In genomic region chr6:123962508-123962907, GRCh38 we compare ENCODE assay signal across 12 cellular contexts.
DNase-seq lines count a peak whose midpoint lies in the region; ATAC-seq and TF ChIP-seq lines count a peak whose summit lies in the region.
"Had no signal": no experiment of that assay in that cellular context is flagged by ENCODE, and none has a peak within 500 bp of the region (broad histone marks: within the 10 kb centered on the region; RNA-seq: fewer than 3 reads in every experiment).

No MANE protein-coding gene starts in this region.

- no peaks in the 10 kb centered on the region for H3K36me3 ChIP-seq in lung (ENCODE audit: control insufficient read depth in 2 of 2, insufficient read depth in 2 of 2, low read length in 2 of 2)

- H3K4me1 ChIP-seq in lung (ENCODE audit: control insufficient read depth in 2 of 2, insufficient read depth in 2 of 2, low read length in 2 of 2) = no peaks in the 10 kb centered on the region

- no peak overlapping the region for H3K27ac ChIP-seq in lung (ENCODE audit: low read depth in 1 of 2, low read length in 1 of 2)

- WGBS in lung, 2 donors = 64 to 72% methylated on average over 11 of the region's 11 CpGs

- H3K9me3 ChIP-seq in lung (ENCODE audit: control insufficient read depth in 2 of 2, insufficient read depth in 1 of 2, low read length in 1 of 2) = no peaks in the 10 kb centered on the region

- no peaks in the 10 kb centered on the region for H3K27me3 ChIP-seq in lung (ENCODE audit: control insufficient read depth, insufficient read depth)

- no peak for TF ChIP-seq CTCF in lung (IDR thresholded peaks at IDR 0.05; ENCODE audit: control extremely low read depth, extremely low read depth)

- H3K4me3 ChIP-seq in lung = no peak overlapping the region

- ATAC-seq in lung (ENCODE audit: insufficient read depth, low FRiP score) (peak; percentile 34), GM21390 (IDR thresholded peaks at IDR 0.05; ENCODE audit: unreplicated experiment) (no peak), GM21723 (IDR thresholded peaks at IDR 0.05; ENCODE audit: unreplicated experiment) (no peak), GM19328 (IDR thresholded peaks at IDR 0.05; ENCODE audit: unreplicated experiment) (no peak), HG03045 (IDR thresholded peaks at IDR 0.05; ENCODE audit: unreplicated experiment) (no peak)

- DNase-seq in DMS53 treated with DMSO at 0.1 percent for 48 hours (lab: John Stamatoyannopoulos, UW; ENCODE audit: unreplicated experiment) (peak; percentile 94), NCI-H187 treated with DMSO at 0.1 percent for 48 hours (lab: John Stamatoyannopoulos, UW) (peak; percentile 77), SW480 (ENCODE audit: low spot score) (peak; percentile 19), lung (ENCODE audit: low spot score) (peak; percentile 73)
- DNase-seq: CD4-positive, CD25-positive, alpha-beta regulatory T cell; cerebellar nuclear complex; KG1; T-helper 9 cell had no signal

Comparison
In these comparisons a context has a peak if more than half of its experiments do, and no peak if none do; other contexts are left out.
1. DNase-seq: peak in every context shown above with its lines; median percentile 94 in DMS53 treated with DMSO at 0.1 percent for 48 hours; 77 in NCI-H187 treated with DMSO at 0.1 percent for 48 hours; 73 in lung; 19 in SW480.